In the genomic region with DNA sequence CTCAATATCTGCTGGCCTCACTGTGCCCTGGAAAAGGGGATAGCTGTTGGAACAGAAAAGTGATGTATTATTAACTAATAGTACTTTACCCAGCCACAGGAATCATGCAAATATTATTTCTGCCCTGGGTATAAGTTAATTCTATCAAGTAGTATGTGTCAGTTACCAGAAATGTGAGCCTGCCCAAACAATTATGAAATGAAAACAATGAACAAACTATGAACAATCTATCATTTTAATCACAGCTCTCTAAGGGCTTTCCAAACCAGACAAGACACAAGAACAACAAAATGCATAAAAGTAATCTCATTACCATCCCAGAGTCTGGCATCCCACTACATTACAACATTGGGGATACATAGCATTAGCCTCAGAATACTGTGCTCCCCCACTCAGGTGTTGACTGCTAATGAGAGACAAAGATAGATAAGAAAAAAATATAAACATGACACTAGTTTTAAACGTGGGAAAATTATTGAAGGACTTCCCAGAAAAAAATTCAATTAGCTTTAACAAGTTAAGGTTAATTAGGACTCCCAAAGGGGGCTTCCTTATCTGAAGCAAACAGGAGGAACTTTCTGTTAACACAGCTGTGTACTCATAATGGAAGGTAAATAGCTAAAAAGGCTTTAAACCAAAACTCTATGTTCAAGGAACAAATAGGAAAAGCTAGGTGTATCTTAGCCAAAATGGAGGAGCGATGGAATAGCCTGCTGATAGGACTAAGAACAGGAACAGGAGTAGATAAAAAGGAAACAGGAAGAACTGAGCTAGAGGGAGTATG, we compare ENCODE assay signal across 2 cellular contexts.
TF ChIP-seq lines count a peak whose summit lies in the region.

No MANE protein-coding gene starts in this region.

TF ChIP-seq in GM12878, 131 proteins besides CTCF, POLR2A, EP300 and RAD21:
- TF ChIP-seq JUNB (IDR thresholded peaks at IDR 0.05) (no peak), BMI1 (IDR thresholded peaks at IDR 0.05; ENCODE audit: borderline replicate concordance) (no peak), KDM1A (IDR thresholded peaks at IDR 0.05; ENCODE audit: borderline replicate concordance) (no peak), KLF5 (IDR thresholded peaks at IDR 0.05; ENCODE audit: partially characterized antibody) (no peak), EGR1 (IDR thresholded peaks at IDR 0.05; ENCODE audit: borderline replicate concordance in 1 of 2, low read depth in 2 of 2, low read length in 2 of 2) (no peak), PAX8 (IDR thresholded peaks at IDR 0.05) (no peak), ZNF24 (IDR thresholded peaks at IDR 0.05) (no peak), SP1 (IDR thresholded peaks at IDR 0.05; ENCODE audit: low read depth, low read length) (no peak), CBX5 (IDR thresholded peaks at IDR 0.05; ENCODE audit: low read depth) (no peak), FOXM1 (IDR thresholded peaks at IDR 0.05; ENCODE audit: low read depth, low read length) (no peak), YY1 (IDR thresholded peaks at IDR 0.05; ENCODE audit: low read depth, low read length) (no peak), POU2F2 (IDR thresholded peaks at IDR 0.05; ENCODE audit: borderline replicate concordance, low read depth, low read length) (no peak)
- TF ChIP-seq, protein P1, sequence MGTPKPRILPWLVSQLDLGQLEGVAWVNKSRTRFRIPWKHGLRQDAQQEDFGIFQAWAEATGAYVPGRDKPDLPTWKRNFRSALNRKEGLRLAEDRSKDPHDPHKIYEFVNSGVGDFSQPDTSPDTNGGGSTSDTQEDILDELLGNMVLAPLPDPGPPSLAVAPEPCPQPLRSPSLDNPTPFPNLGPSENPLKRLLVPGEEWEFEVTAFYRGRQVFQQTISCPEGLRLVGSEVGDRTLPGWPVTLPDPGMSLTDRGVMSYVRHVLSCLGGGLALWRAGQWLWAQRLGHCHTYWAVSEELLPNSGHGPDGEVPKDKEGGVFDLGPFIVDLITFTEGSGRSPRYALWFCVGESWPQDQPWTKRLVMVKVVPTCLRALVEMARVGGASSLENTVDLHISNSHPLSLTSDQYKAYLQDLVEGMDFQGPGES (IDR thresholded peaks at IDR 0.05) = no peak
- TF ChIP-seq, protein P2, sequence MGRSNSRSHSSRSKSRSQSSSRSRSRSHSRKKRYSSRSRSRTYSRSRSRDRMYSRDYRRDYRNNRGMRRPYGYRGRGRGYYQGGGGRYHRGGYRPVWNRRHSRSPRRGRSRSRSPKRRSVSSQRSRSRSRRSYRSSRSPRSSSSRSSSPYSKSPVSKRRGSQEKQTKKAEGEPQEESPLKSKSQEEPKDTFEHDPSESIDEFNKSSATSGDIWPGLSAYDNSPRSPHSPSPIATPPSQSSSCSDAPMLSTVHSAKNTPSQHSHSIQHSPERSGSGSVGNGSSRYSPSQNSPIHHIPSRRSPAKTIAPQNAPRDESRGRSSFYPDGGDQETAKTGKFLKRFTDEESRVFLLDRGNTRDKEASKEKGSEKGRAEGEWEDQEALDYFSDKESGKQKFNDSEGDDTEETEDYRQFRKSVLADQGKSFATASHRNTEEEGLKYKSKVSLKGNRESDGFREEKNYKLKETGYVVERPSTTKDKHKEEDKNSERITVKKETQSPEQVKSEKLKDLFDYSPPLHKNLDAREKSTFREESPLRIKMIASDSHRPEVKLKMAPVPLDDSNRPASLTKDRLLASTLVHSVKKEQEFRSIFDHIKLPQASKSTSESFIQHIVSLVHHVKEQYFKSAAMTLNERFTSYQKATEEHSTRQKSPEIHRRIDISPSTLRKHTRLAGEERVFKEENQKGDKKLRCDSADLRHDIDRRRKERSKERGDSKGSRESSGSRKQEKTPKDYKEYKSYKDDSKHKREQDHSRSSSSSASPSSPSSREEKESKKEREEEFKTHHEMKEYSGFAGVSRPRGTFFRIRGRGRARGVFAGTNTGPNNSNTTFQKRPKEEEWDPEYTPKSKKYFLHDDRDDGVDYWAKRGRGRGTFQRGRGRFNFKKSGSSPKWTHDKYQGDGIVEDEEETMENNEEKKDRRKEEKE (IDR thresholded peaks at IDR 0.05) = no peak
- TF ChIP-seq, protein P3, sequence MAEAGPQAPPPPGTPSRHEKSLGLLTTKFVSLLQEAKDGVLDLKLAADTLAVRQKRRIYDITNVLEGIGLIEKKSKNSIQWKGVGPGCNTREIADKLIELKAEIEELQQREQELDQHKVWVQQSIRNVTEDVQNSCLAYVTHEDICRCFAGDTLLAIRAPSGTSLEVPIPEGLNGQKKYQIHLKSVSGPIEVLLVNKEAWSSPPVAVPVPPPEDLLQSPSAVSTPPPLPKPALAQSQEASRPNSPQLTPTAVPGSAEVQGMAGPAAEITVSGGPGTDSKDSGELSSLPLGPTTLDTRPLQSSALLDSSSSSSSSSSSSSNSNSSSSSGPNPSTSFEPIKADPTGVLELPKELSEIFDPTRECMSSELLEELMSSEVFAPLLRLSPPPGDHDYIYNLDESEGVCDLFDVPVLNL (IDR thresholded peaks at IDR 0.05; ENCODE audit: low read depth, low read length) = no peak
- TF ChIP-seq, protein P4, sequence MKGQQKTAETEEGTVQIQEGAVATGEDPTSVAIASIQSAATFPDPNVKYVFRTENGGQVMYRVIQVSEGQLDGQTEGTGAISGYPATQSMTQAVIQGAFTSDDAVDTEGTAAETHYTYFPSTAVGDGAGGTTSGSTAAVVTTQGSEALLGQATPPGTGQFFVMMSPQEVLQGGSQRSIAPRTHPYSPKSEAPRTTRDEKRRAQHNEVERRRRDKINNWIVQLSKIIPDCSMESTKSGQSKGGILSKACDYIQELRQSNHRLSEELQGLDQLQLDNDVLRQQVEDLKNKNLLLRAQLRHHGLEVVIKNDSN (IDR thresholded peaks at IDR 0.05; ENCODE audit: borderline replicate concordance, extremely low read length, insufficient read depth, low read depth, low read length) = no peak
- TF ChIP-seq, protein P5, sequence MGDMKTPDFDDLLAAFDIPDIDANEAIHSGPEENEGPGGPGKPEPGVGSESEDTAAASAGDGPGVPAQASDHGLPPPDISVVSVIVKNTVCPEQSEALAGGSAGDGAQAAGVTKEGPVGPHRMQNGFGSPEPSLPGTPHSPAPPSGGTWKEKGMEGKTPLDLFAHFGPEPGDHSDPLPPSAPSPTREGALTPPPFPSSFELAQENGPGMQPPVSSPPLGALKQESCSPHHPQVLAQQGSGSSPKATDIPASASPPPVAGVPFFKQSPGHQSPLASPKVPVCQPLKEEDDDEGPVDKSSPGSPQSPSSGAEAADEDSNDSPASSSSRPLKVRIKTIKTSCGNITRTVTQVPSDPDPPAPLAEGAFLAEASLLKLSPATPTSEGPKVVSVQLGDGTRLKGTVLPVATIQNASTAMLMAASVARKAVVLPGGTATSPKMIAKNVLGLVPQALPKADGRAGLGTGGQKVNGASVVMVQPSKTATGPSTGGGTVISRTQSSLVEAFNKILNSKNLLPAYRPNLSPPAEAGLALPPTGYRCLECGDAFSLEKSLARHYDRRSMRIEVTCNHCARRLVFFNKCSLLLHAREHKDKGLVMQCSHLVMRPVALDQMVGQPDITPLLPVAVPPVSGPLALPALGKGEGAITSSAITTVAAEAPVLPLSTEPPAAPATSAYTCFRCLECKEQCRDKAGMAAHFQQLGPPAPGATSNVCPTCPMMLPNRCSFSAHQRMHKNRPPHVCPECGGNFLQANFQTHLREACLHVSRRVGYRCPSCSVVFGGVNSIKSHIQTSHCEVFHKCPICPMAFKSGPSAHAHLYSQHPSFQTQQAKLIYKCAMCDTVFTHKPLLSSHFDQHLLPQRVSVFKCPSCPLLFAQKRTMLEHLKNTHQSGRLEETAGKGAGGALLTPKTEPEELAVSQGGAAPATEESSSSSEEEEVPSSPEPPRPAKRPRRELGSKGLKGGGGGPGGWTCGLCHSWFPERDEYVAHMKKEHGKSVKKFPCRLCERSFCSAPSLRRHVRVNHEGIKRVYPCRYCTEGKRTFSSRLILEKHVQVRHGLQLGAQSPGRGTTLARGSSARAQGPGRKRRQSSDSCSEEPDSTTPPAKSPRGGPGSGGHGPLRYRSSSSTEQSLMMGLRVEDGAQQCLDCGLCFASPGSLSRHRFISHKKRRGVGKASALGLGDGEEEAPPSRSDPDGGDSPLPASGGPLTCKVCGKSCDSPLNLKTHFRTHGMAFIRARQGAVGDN (IDR thresholded peaks at IDR 0.05) = no peak

TF ChIP-seq in GM12891, 5 proteins besides CTCF, POLR2A, EP300 and RAD21:
- TF ChIP-seq POU2F2 (IDR thresholded peaks at IDR 0.05; ENCODE audit: low read depth, low read length) (no peak), POLR2AphosphoS5 (IDR thresholded peaks at IDR 0.05; ENCODE audit: low read depth, low read length) (no peak), TAF1 (IDR thresholded peaks at IDR 0.05; ENCODE audit: low read depth, low read length) (no peak), PAX5 (IDR thresholded peaks at IDR 0.05; ENCODE audit: insufficient read depth, low read length, severe bottlenecking) (no peak), SPI1 (IDR thresholded peaks at IDR 0.05; ENCODE audit: low read depth, low read length) (no peak)
TF ChIP-seq in GM12891: peak in this region for 0.
